Comparison of ENCODE assay signal across 16 cellular contexts in genomic region chr4:15809473-15809872, GRCh38. TPM values are rescaled to one million over a fixed set of nuclear protein-coding genes. Genes with fewer than 3 reads are reported as not detected.
DNase-seq lines count a peak whose midpoint lies in the region; ATAC-seq and TF ChIP-seq lines count a peak whose summit lies in the region.
"Had no signal": no experiment of that assay in that cellular context is flagged by ENCODE, and none has a peak within 500 bp of the region (broad histone marks: within the 10 kb centered on the region; RNA-seq: fewer than 3 reads in every experiment).

No MANE protein-coding gene starts in this region.

- peaks cover 0 to 2% of the 10 kb centered on the region in 2 donors for H3K36me3 Mint-ChIP-seq in CD14-positive monocyte
- H3K36me3 Mint-ChIP-seq in activated T-helper 2 cell treated with anti-CD3 and anti-CD28 coated beads, Interferon-gamma antibody, Interleukin-2, Interleukin-4, amounts not matched to agents 10 μg/mL and 5 μg/mL and 100 μg/mL, durations not matched to agents 14 hours and 24 hours and 36 hours (ENCODE audit: low read depth) = peaks cover 66% of the 10 kb centered on the region
- H3K36me3 Mint-ChIP-seq: stimulated activated memory B cell treated with anti-CD40 and anti-IgM and Interleukin-4, amounts not matched to agents 10 μg/mL and 1 μg/mL and 100 μg/mL, for 72 hours had no signal

- peaks cover 0 to 2% (median 0%) of the 10 kb centered on the region in 7 donors for H3K9me3 Mint-ChIP-seq in CD14-positive monocyte
- H3K9me3 Mint-ChIP-seq in activated T-helper 2 cell treated with anti-CD3 and anti-CD28 coated beads, Interferon-gamma antibody, Interleukin-2, Interleukin-4, amounts not matched to agents 10 μg/mL and 5 μg/mL and 100 μg/mL, durations not matched to agents 14 hours and 24 hours and 36 hours = peaks cover 8% of the 10 kb centered on the region
- H3K9me3 Mint-ChIP-seq: stimulated activated memory B cell treated with anti-CD40 and anti-IgM and Interleukin-4, amounts not matched to agents 10 μg/mL and 1 μg/mL and 100 μg/mL, for 72 hours had no signal

- peak overlapping the region; percentile 69 to 85 for H3K4me3 Mint-ChIP-seq in CD14-positive monocyte
- no peak overlapping the region for H3K4me3 Mint-ChIP-seq in activated T-helper 2 cell treated with anti-CD3 and anti-CD28 coated beads, Interferon-gamma antibody, Interleukin-2, Interleukin-4, amounts not matched to agents 10 μg/mL and 5 μg/mL and 100 μg/mL, durations not matched to agents 14 hours and 24 hours and 36 hours (ENCODE audit: low read depth)

- DNase-seq in CD14-positive monocyte (ENCODE audit: low spot score) (no peak), GM19240 (ENCODE audit: insufficient read length, low spot score) (no peak), NAMALWA (ENCODE audit: low spot score) (no peak), ureter (ENCODE audit: low spot score) (no peak)
- DNase-seq in activated T-helper 2 cell treated with anti-CD3 and anti-CD28 coated beads, Interferon-gamma antibody, Interleukin-2, Interleukin-4, amounts not matched to agents 10 μg/mL and 5 μg/mL and 100 μg/mL, durations not matched to agents 14 hours and 24 hours and 36 hours (ENCODE audit: low spot score) = no peak
- DNase-seq: activated CD4-positive, alpha-beta T cell treated with anti-CD3 and anti-CD28 coated beads for 4 hours; activated naive CD4-positive, alpha-beta T cell treated with Interleukin-2 at 50 U/mL for 16 hours; central memory CD4-positive, alpha-beta T cell; esophagus squamous epithelium; mesendoderm; MG63; pancreas had no signal

- TF ChIP-seq CTCF in CD14-positive monocyte (IDR thresholded peaks at IDR 0.05) = no peak

- peak overlapping the region; percentile 85 to 96 (median 89) for H3K27ac Mint-ChIP-seq in CD14-positive monocyte
- H3K27ac Mint-ChIP-seq in activated T-helper 2 cell treated with anti-CD3 and anti-CD28 coated beads, Interferon-gamma antibody, Interleukin-2, Interleukin-4, amounts not matched to agents 10 μg/mL and 5 μg/mL and 100 μg/mL, durations not matched to agents 14 hours and 24 hours and 36 hours = peak overlapping the region; percentile 3
- H3K27ac Mint-ChIP-seq: stimulated activated memory B cell treated with anti-CD40 and anti-IgM and Interleukin-4, amounts not matched to agents 10 μg/mL and 1 μg/mL and 100 μg/mL, for 72 hours had no signal

- intact Hi-C loops in CD14-positive monocyte (cut with micrococcal nuclease) = loop anchor here (5.0 to 10.0 kb wide), 5 partner anchors 73 to 195 kb away; no protein-coding TSS in a partner anchor
- intact Hi-C loops in activated T-helper 2 cell treated with anti-CD3 and anti-CD28 coated beads, Interferon-gamma antibody, Interleukin-2, Interleukin-4, amounts not matched to agents 10 μg/mL and 5 μg/mL and 100 μg/mL, durations not matched to agents 14 hours and 24 hours and 36 hours (cut with micrococcal nuclease) = loop anchor here (5.0 kb wide), 2 partner anchors 73 to 332 kb away; no protein-coding TSS in a partner anchor

- peak; percentile 8 for ATAC-seq in GM19455 (IDR thresholded peaks at IDR 0.05; ENCODE audit: unreplicated experiment)
- peak; percentile 18 for ATAC-seq in HG03095 (IDR thresholded peaks at IDR 0.05; ENCODE audit: unreplicated experiment)
- no peak for ATAC-seq in GM18517 (IDR thresholded peaks at IDR 0.05; ENCODE audit: unreplicated experiment)

- H3K4me1 Mint-ChIP-seq in CD14-positive monocyte = peaks cover 51% of the 10 kb centered on the region
- H3K4me1 Mint-ChIP-seq in activated T-helper 2 cell treated with anti-CD3 and anti-CD28 coated beads, Interferon-gamma antibody, Interleukin-2, Interleukin-4, amounts not matched to agents 10 μg/mL and 5 μg/mL and 100 μg/mL, durations not matched to agents 14 hours and 24 hours and 36 hours (ENCODE audit: low read depth) = peaks cover 56% of the 10 kb centered on the region

- peaks cover 0 to 3% (median 0%) of the 10 kb centered on the region in 3 donors for H3K27me3 Mint-ChIP-seq in CD14-positive monocyte (ENCODE audit: low read depth in 3 of 3)
- no peaks in the 10 kb centered on the region for H3K27me3 Mint-ChIP-seq in activated T-helper 2 cell treated with anti-CD3 and anti-CD28 coated beads, Interferon-gamma antibody, Interleukin-2, Interleukin-4, amounts not matched to agents 10 μg/mL and 5 μg/mL and 100 μg/mL, durations not matched to agents 14 hours and 24 hours and 36 hours (ENCODE audit: low read depth)
- H3K27me3 Mint-ChIP-seq: stimulated activated memory B cell treated with anti-CD40 and anti-IgM and Interleukin-4, amounts not matched to agents 10 μg/mL and 1 μg/mL and 100 μg/mL, for 72 hours had no signal

RNA-seq across cellular contexts. Expression of gene CD38, which starts 31.3 kb away (rescaled TPM):
- polyA plus RNA-seq in CD14-positive monocyte = 1 to 10 TPM; 2.3 to 3.0 TPM
- total RNA-seq in activated T-helper 2 cell treated with anti-CD3 and anti-CD28 coated beads, Interferon-gamma antibody, Interleukin-2, Interleukin-4, amounts not matched to agents 10 μg/mL and 5 μg/mL and 100 μg/mL, durations not matched to agents 14 hours and 24 hours and 36 hours = 75.3 and 87.1 TPM in 2 replicates
- total RNA-seq in ureter = 2.6 TPM

Comparison
In these comparisons a context has a peak if more than half of its experiments do, and no peak if none do; other contexts are left out.
1. RNA of gene CD38, which starts 31.3 kb away (total RNA-seq): 75.3 to 87.1 TPM in activated T-helper 2 cell treated with anti-CD3 and anti-CD28 coated beads, Interferon-gamma antibody, Interleukin-2, Interleukin-4, amounts not matched to agents 10 μg/mL and 5 μg/mL and 100 μg/mL, durations not matched to agents 14 hours and 24 hours and 36 hours; 2.6 TPM in ureter (single experiment); every median in the first group is over 10 times any median in the second.